13 cellular contexts compared by ENCODE assay signal in the genomic region with DNA sequence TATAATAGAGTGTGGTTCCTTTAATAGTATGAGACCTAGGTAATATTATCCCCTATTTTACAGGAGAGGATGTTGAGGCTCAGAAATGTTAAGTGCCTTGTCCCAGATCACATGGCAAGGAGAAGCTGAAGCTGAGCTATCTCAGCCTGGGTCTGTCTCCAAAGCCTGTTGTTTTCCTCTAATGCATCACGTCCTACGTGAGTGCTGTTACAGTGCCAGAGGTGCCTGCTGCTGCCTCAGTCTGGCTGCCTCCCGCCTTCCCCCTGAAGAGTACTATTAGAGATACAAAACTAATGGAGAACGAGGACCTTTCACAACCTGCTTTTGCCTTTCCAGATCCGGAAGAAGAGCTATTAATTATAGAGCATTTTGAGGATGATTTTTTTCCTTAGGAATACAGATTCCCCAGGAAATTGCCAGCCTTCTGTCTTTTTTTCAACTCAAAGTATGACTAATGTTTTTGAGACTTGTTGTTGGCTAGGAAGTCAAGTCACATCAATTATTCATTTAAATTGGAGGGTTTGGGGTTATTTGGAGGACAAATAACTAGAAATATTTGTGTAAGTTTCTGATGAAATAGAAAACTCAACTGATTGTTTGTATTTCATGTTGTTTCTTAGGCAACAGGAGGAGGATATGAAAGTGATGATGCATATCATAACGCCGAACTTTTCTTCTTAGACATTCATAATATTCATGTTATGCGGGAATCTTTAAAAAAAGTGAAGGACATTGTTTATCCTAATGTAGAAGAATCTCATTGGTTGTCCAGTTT. TPM values are rescaled to one million over a fixed set of nuclear protein-coding genes. Genes with fewer than 3 reads are reported as not detected.
DNase-seq lines count a peak whose midpoint lies in the region; ATAC-seq and TF ChIP-seq lines count a peak whose summit lies in the region.
"Had no signal": no experiment of that assay in that cellular context is flagged by ENCODE, and none has a peak within 500 bp of the region (broad histone marks: within the 10 kb centered on the region; RNA-seq: fewer than 3 reads in every experiment).

No MANE protein-coding gene starts in this region.

- no peaks in the 10 kb centered on the region for H3K9me3 Mint-ChIP-seq in activated T-cell treated with anti-CD3 and anti-CD28 coated beads, Interleukin-2, amount 50 U/mL, for 72 hours
- H3K9me3 Mint-ChIP-seq in activated T-helper 17 cell treated with anti-CD3 and anti-CD28 coated beads, Interleukin-2, amount 50 U/mL, for 72 hours = no peaks in the 10 kb centered on the region
- H3K9me3 Mint-ChIP-seq: activated naive CD4-positive, alpha-beta T cell treated with anti-CD3 and anti-CD28 coated beads, Interleukin-2, amount 50 U/mL, for 72 hours had no signal

- no peak overlapping the region for H3K4me3 Mint-ChIP-seq in activated T-cell treated with anti-CD3 and anti-CD28 coated beads, Interleukin-2, amount 50 U/mL, for 72 hours
- no peak overlapping the region for H3K4me3 Mint-ChIP-seq in activated T-helper 17 cell treated with anti-CD3 and anti-CD28 coated beads, Interleukin-2, amount 50 U/mL, for 72 hours
- H3K4me3 Mint-ChIP-seq: H9 had no signal

- H3K27me3 Mint-ChIP-seq in activated T-cell treated with anti-CD3 and anti-CD28 coated beads, Interleukin-2, amount 50 U/mL, for 72 hours (ENCODE audit: low read depth) = peaks cover 8% of the 10 kb centered on the region
- no peaks in the 10 kb centered on the region for H3K27me3 Mint-ChIP-seq in activated T-helper 17 cell treated with anti-CD3 and anti-CD28 coated beads, Interleukin-2, amount 50 U/mL, for 72 hours

- no peaks in the 10 kb centered on the region for H3K9me3 ChIP-seq in upper lobe of left lung
- no peaks in the 10 kb centered on the region for H3K9me3 ChIP-seq in colonic mucosa
- H3K9me3 ChIP-seq: BLaER1, esophagus squamous epithelium had no signal

- no peak for TF ChIP-seq POLR2A in upper lobe of left lung (IDR thresholded peaks at IDR 0.05)

- H3K4me1 ChIP-seq in upper lobe of left lung = no peaks in the 10 kb centered on the region
- H3K4me1 ChIP-seq in colonic mucosa = no peaks in the 10 kb centered on the region
- H3K4me1 ChIP-seq: BLaER1 had no signal

- peaks cover 7 to 11% of the 10 kb centered on the region in 2 donors for H3K36me3 Mint-ChIP-seq in activated T-cell treated with anti-CD3 and anti-CD28 coated beads, Interleukin-2, amount 50 U/mL, for 72 hours (ENCODE audit: insufficient read depth in 2 of 2)
- peaks cover 69% of the 10 kb centered on the region for H3K36me3 Mint-ChIP-seq in activated T-helper 17 cell treated with anti-CD3 and anti-CD28 coated beads, Interleukin-2, amount 50 U/mL, for 72 hours (ENCODE audit: low read depth)

- ATAC-seq in activated T-cell treated with anti-CD3 and anti-CD28 coated beads, Interleukin-2, amount 50 U/mL, for 72 hours (replicated peaks in 1 of 2) = no peak
- ATAC-seq in activated T-helper 17 cell treated with anti-CD3 and anti-CD28 coated beads, Interleukin-2, amount 50 U/mL, for 72 hours (replicated peaks) = peak; percentile 19
- ATAC-seq in upper lobe of left lung (ENCODE audit: low FRiP score in 2 of 2) (peak; percentile 53 to 79), GM19452 (IDR thresholded peaks at IDR 0.05; ENCODE audit: unreplicated experiment) (no peak)

- H3K36me3 ChIP-seq in upper lobe of left lung (peaks cover 0 to 24% (median 0%) of the 10 kb centered on the region in 4 donors), colonic mucosa (no peaks in the 10 kb centered on the region)

- H3K27ac ChIP-seq in upper lobe of left lung (no peak overlapping the region), colonic mucosa (no peak overlapping the region)
- H3K27ac ChIP-seq: BLaER1 had no signal

- TF ChIP-seq EP300 in upper lobe of left lung (IDR thresholded peaks at IDR 0.05) = no peak

- peak overlapping the region; percentile 22 for H3K27ac Mint-ChIP-seq in activated T-cell treated with anti-CD3 and anti-CD28 coated beads, Interleukin-2, amount 50 U/mL, for 72 hours
- H3K27ac Mint-ChIP-seq in activated T-helper 17 cell treated with anti-CD3 and anti-CD28 coated beads, Interleukin-2, amount 50 U/mL, for 72 hours = peak overlapping the region; percentile 74
- H3K27ac Mint-ChIP-seq: H9 had no signal

- H3K27me3 ChIP-seq in upper lobe of left lung = no peaks in the 10 kb centered on the region
- H3K27me3 ChIP-seq in colonic mucosa = no peaks in the 10 kb centered on the region
- H3K27me3 ChIP-seq: BLaER1, esophagus squamous epithelium had no signal

- intact Hi-C loops in colonic mucosa (cut with DNase I) = no loop called here

- no peak for DNase-seq in activated T-cell treated with anti-CD3 and anti-CD28 coated beads, Interleukin-2, amount 50 U/mL, for 72 hours
- DNase-seq in activated T-cell treated with anti-CD3 and anti-CD28 coated beads for 4 hours = no peak
- peak; percentile 76 for DNase-seq in iris pigment epithelial cell (ENCODE audit: low read depth)
- DNase-seq in upper lobe of left lung = no peak
- DNase-seq in NCI-H526 (lab: John Stamatoyannopoulos, UW) = no peak
- no peak for DNase-seq in colonic mucosa
- DNase-seq: esophagus squamous epithelium; H9; stimulated activated CD4-positive, alpha-beta T cell treated with anti-CD3 and anti-CD28 coated beads, Interleukin-4, amount 100 ng/mL, for 1 hour had no signal

- H3K4me3 ChIP-seq in upper lobe of left lung (no peak overlapping the region), colonic mucosa (no peak overlapping the region)
- H3K4me3 ChIP-seq: BLaER1, esophagus squamous epithelium had no signal

- no peaks in the 10 kb centered on the region for H3K4me1 Mint-ChIP-seq in activated T-cell treated with anti-CD3 and anti-CD28 coated beads, Interleukin-2, amount 50 U/mL, for 72 hours (ENCODE audit: low read depth)
- peaks cover 4% of the 10 kb centered on the region for H3K4me1 Mint-ChIP-seq in activated T-helper 17 cell treated with anti-CD3 and anti-CD28 coated beads, Interleukin-2, amount 50 U/mL, for 72 hours
- H3K4me1 Mint-ChIP-seq: H9 had no signal

- WGBS in upper lobe of left lung, 2 donors = 60 to 69% methylated on average over 6 to 8 of the region's 8 CpGs

- TF ChIP-seq CTCF in upper lobe of left lung (IDR thresholded peaks at IDR 0.05) (no peak), colonic mucosa (IDR thresholded peaks at IDR 0.05) (no peak)

- H3K9ac ChIP-seq in colonic mucosa (ENCODE audit: low read depth in 2 of 2, low read length in 2 of 2) = no peak overlapping the region
- H3K9ac ChIP-seq: BLaER1 had no signal

RNA-seq across cellular contexts. Expression of a gene that starts 43.9 kb away (rescaled TPM):
- total RNA-seq in activated T-cell treated with anti-CD3 and anti-CD28 coated beads, Interleukin-2, amount 50 U/mL, for 72 hours = 10 to 100 TPM; 35.1 to 35.6 TPM
- 10 to 100 TPM; 25.5 to 36.0 TPM for total RNA-seq in activated T-helper 17 cell treated with anti-CD3 and anti-CD28 coated beads, Interleukin-2, amount 50 U/mL, for 72 hours
- 10 to 100 TPM; 10.9 to 24.6 (median 20.8) TPM for total RNA-seq in upper lobe of left lung
- 10 to 100 TPM; 19.0 to 21.3 TPM for total RNA-seq in colonic mucosa

Comparison
In these comparisons a context has a peak if more than half of its experiments do, and no peak if none do; other contexts are left out.
1. ATAC-seq: peak in activated T-helper 17 cell treated with anti-CD3 and anti-CD28 coated beads, Interleukin-2, amount 50 U/mL, for 72 hours (single experiment) and upper lobe of left lung (2 of 2); none in activated T-cell treated with anti-CD3 and anti-CD28 coated beads, Interleukin-2, amount 50 U/mL, for 72 hours (0 of 2) and GM19452 (single experiment).